8 cellular contexts compared by ENCODE assay signal in genomic region chr21:37207441-37208009, GRCh38. TPM values are rescaled to one million over a fixed set of nuclear protein-coding genes. Genes with fewer than 3 reads are reported as not detected.
DNase-seq lines count a peak whose midpoint lies in the region; ATAC-seq and TF ChIP-seq lines count a peak whose summit lies in the region.

No MANE protein-coding gene starts in this region.

- intact Hi-C loops in sciatic nerve (cut with DNase I), result no loop called here
- intact Hi-C loops in A673 (cut with micrococcal nuclease; ENCODE audit: unreplicated experiment), result no loop called here

- peak; percentile 8 for TF ChIP-seq CTCF in epithelial cell of esophagus (IDR thresholded peaks at IDR 0.05; ENCODE audit: insufficient read depth, low read depth, low read length, missing control alignments)
- TF ChIP-seq CTCF in A673 (conservative IDR thresholded peaks at IDR 0.05; ENCODE audit: low read depth, low read length), result no peak

- peaks cover 2% of the 10 kb centered on the region for H3K27me3 Mint-ChIP-seq in activated T-cell treated with anti-CD3 and anti-CD28 coated beads, Interleukin-2, amount 50 U/mL, for 4 hours (ENCODE audit: low read depth)

- POLR2A ChIA-PET in A673 (lab: Charles Lee; ENCODE audit: low non-redundant PET), result no interaction called here

- DNase-seq in activated T-cell treated with anti-CD3 and anti-CD28 coated beads, Interleukin-2, amount 50 U/mL, for 4 hours, result no peak
- no peak for DNase-seq in activated T-cell treated with anti-CD3 and anti-CD28 coated beads, Interleukin-2, amount 50 U/mL, for 1 hour
- DNase-seq in NCI-H2196 treated with DMSO at 0.1 percent for 48 hours (lab: John Stamatoyannopoulos, UW; ENCODE audit: unreplicated experiment) (peak; percentile 5), epithelial cell of esophagus (ENCODE audit: low read depth) (peak; percentile 48), sciatic nerve (ENCODE audit: low spot score) (no peak), A673 (ENCODE audit: low spot score) (no peak), NCI-H1694 (lab: John Stamatoyannopoulos, UW) (no peak)

- ATAC-seq in activated T-cell treated with anti-CD3 and anti-CD28 coated beads, Interleukin-2, amount 50 U/mL, for 4 hours, result peak; percentile 42 to 44
- ATAC-seq in HG02678 (IDR thresholded peaks at IDR 0.05; ENCODE audit: unreplicated experiment) (peak; percentile 55), sciatic nerve (peak; percentile 66)

- no peak overlapping the region for H3K27ac ChIP-seq in A673 (ENCODE audit: low read depth, low read length, poor library complexity, severe bottlenecking)

- no peak overlapping the region for H3K4me3 Mint-ChIP-seq in activated T-cell treated with anti-CD3 and anti-CD28 coated beads, Interleukin-2, amount 50 U/mL, for 4 hours

- H3K36me3 Mint-ChIP-seq in activated T-cell treated with anti-CD3 and anti-CD28 coated beads, Interleukin-2, amount 50 U/mL, for 4 hours (ENCODE audit: insufficient read depth), result peaks cover 10% of the 10 kb centered on the region

- H3K9me3 Mint-ChIP-seq in activated T-cell treated with anti-CD3 and anti-CD28 coated beads, Interleukin-2, amount 50 U/mL, for 4 hours, result no peaks in the 10 kb centered on the region

- H3K36me3 ChIP-seq in A673 (ENCODE audit: insufficient read depth, low read length, poor library complexity, severe bottlenecking), result no peaks in the 10 kb centered on the region

- H3K4me1 Mint-ChIP-seq in activated T-cell treated with anti-CD3 and anti-CD28 coated beads, Interleukin-2, amount 50 U/mL, for 4 hours (ENCODE audit: low read depth), result peaks cover 8% of the 10 kb centered on the region

- H3K27me3 ChIP-seq in A673 (replicated peaks; ENCODE audit: insufficient read depth, low read depth, low read length, poor library complexity), result no peaks in the 10 kb centered on the region

- no peaks in the 10 kb centered on the region for H3K9me3 ChIP-seq in A673 (ENCODE audit: low read depth, low read length, poor library complexity, severe bottlenecking)

- no peaks in the 10 kb centered on the region for H3K4me1 ChIP-seq in A673 (ENCODE audit: insufficient read depth, low read length, poor library complexity, severe bottlenecking)

- H3K4me3 ChIP-seq in epithelial cell of esophagus (ENCODE audit: low read length) (no peak overlapping the region), A673 (ENCODE audit: low read depth, low read length, poor library complexity, severe bottlenecking) (no peak overlapping the region)

- BruUV-seq in A673 (replicated peaks; lab: Mats Ljungman, UMichigan), result no TSS peak

- CTCF ChIA-PET in A673 (lab: Charles Lee), result interaction anchor here (0.6 kb wide), 1 partner anchor 8 kb away, joined by 6 read pairs; no protein-coding TSS in a partner anchor

RNA-seq across cellular contexts. Expression of gene VPS26C, which starts 59.6 kb away (rescaled TPM):
- total RNA-seq in activated T-cell treated with anti-CD3 and anti-CD28 coated beads, Interleukin-2, amount 50 U/mL, for 4 hours, result 10 to 100 TPM; 35.7 to 48.2 (median 44.6) TPM
- total RNA-seq in sciatic nerve (48.8 TPM), A673 (2021) (45.3 and 50.2 TPM in 2 replicates)

Comparison
In these comparisons a context has a peak if more than half of its experiments do, and no peak if none do; other contexts are left out.
1. DNase-seq: peak in NCI-H2196 treated with DMSO at 0.1 percent for 48 hours (single experiment) and epithelial cell of esophagus (single experiment); none in activated T-cell treated with anti-CD3 and anti-CD28 coated beads, Interleukin-2, amount 50 U/mL, for 4 hours (single experiment), activated T-cell treated with anti-CD3 and anti-CD28 coated beads, Interleukin-2, amount 50 U/mL, for 1 hour (single experiment), sciatic nerve (single experiment), A673 (single experiment) and NCI-H1694 (single experiment).
2. Peak in every context shown above with its lines, with median percentiles within 50 percentile points of each other: ATAC-seq.